In genomic region chr5:59062986-59063683, GRCh38 we compare ENCODE assay signal across 12 cellular contexts.
DNase-seq lines count a peak whose midpoint lies in the region; ATAC-seq and TF ChIP-seq lines count a peak whose summit lies in the region.
"Had no signal": no experiment of that assay in that cellular context is flagged by ENCODE, and none has a peak within 500 bp of the region (broad histone marks: within the 10 kb centered on the region; RNA-seq: fewer than 3 reads in every experiment).

No MANE protein-coding gene starts in this region.

- no peaks in the 10 kb centered on the region for H3K9me3 Mint-ChIP-seq in activated CD4-positive, alpha-beta T cell treated with anti-CD3 and anti-CD28 coated beads for 36 hours (ENCODE audit: low read depth)
- H3K9me3 Mint-ChIP-seq: central memory CD8-positive, alpha-beta T cell had no signal

- H3K36me3 Mint-ChIP-seq in activated CD4-positive, alpha-beta T cell treated with anti-CD3 and anti-CD28 coated beads for 36 hours (ENCODE audit: low read depth): no peaks in the 10 kb centered on the region

- peaks cover 4% of the 10 kb centered on the region for H3K27me3 Mint-ChIP-seq in activated CD4-positive, alpha-beta T cell treated with anti-CD3 and anti-CD28 coated beads for 36 hours

- no peak overlapping the region for H3K4me3 Mint-ChIP-seq in activated CD4-positive, alpha-beta T cell treated with anti-CD3 and anti-CD28 coated beads for 36 hours
- H3K4me3 Mint-ChIP-seq: central memory CD8-positive, alpha-beta T cell had no signal

- TF ChIP-seq CTCF in 22Rv1 (IDR thresholded peaks at IDR 0.05): no peak
- no peak for TF ChIP-seq CTCF in GM10248 (IDR thresholded peaks at IDR 0.05; ENCODE audit: control extremely low read depth, extremely low read depth, low read depth, missing control alignments)

- H3K27ac ChIP-seq in 22Rv1: peak overlapping the region; percentile 41

- CTCF ChIA-PET in HEK293T (lab: Yijun Ruan, JAX) (interaction anchor here (0.7 kb wide), 2 partner anchors 744 to 903 kb away, joined by 3 to 6 read pairs; no protein-coding TSS in a partner anchor), GM10248 (lab: Yijun Ruan, JAX) (interaction anchor here (1.2 to 1.5 kb wide), 2 partner anchors 11 to 16 kb away, joined by 4 to 5 read pairs; no protein-coding TSS in a partner anchor)
- CTCF ChIA-PET in activated CD4-positive, alpha-beta T cell treated with anti-CD3 and anti-CD28 coated beads for 36 hours (lab: Charles Lee): no interaction called here

- peaks cover 8% of the 10 kb centered on the region for H3K4me1 Mint-ChIP-seq in activated CD4-positive, alpha-beta T cell treated with anti-CD3 and anti-CD28 coated beads for 36 hours
- H3K4me1 Mint-ChIP-seq: central memory CD8-positive, alpha-beta T cell had no signal

- intact Hi-C loops in activated CD4-positive, alpha-beta T cell treated with anti-CD3 and anti-CD28 coated beads for 36 hours (cut with DNase I, micrococcal nuclease): no loop called here

- no peak overlapping the region for H3K27ac Mint-ChIP-seq in activated CD4-positive, alpha-beta T cell treated with anti-CD3 and anti-CD28 coated beads for 36 hours

- POLR2A ChIA-PET in HEK293T (lab: Yijun Ruan, JAX) (no interaction called here), GM10248 (lab: Yijun Ruan, JAX) (no interaction called here)
- POLR2A ChIA-PET in activated CD4-positive, alpha-beta T cell treated with anti-CD3 and anti-CD28 coated beads for 36 hours (lab: Charles Lee): no interaction called here

- DNase-seq in HEK293T (ENCODE audit: extremely low spot score) (no peak), astrocyte of the hippocampus (ENCODE audit: low read depth, low spot score) (peak; percentile 22), iris pigment epithelial cell (ENCODE audit: low read depth) (peak; percentile 90), GM10248 (ENCODE audit: extremely low spot score) (no peak), ureter (ENCODE audit: low spot score) (no peak)
- DNase-seq in activated CD4-positive, alpha-beta T cell treated with anti-CD3 and anti-CD28 coated beads for 36 hours: no peak
- DNase-seq: activated gamma-delta T cell, NCI-H524, SHP77 had no signal

- no peak for ATAC-seq in HG03378 (IDR thresholded peaks at IDR 0.05; ENCODE audit: unreplicated experiment)
- ATAC-seq in activated CD4-positive, alpha-beta T cell treated with anti-CD3 and anti-CD28 coated beads for 36 hours: no peak

TF ChIP-seq in HEK293T, 16 proteins besides CTCF, POLR2A, EP300 and RAD21:
- TF ChIP-seq CTBP1 (IDR thresholded peaks at IDR 0.05; ENCODE audit: borderline replicate concordance): peak; percentile 72; the same call in 1 of the 2 replicates
- peak; percentile 72 for TF ChIP-seq PKNOX1 (IDR thresholded peaks at IDR 0.05)
- no peak for TF ChIP-seq FOXM1 (IDR thresholded peaks at IDR 0.05; ENCODE audit: borderline replicate concordance)
- no peak for TF ChIP-seq ELF4 (IDR thresholded peaks at IDR 0.05)
- TF ChIP-seq LEF1 (IDR thresholded peaks at IDR 0.05; ENCODE audit: borderline replicate concordance): no peak
- TF ChIP-seq ZNF384 (IDR thresholded peaks at IDR 0.05): no peak
- TF ChIP-seq FOXA1 (IDR thresholded peaks at IDR 0.05): no peak
- no peak for TF ChIP-seq NFRKB (IDR thresholded peaks at IDR 0.05)
- TF ChIP-seq SP1 (IDR thresholded peaks at IDR 0.05): no peak
- TF ChIP-seq SUZ12 (IDR thresholded peaks at IDR 0.05): no peak
- no peak for TF ChIP-seq L3MBTL2 (conservative IDR thresholded peaks at IDR 0.05)

Comparison
In these comparisons a context has a peak if more than half of its experiments do, and no peak if none do; other contexts are left out.
1. DNase-seq: peak in astrocyte of the hippocampus (single experiment) and iris pigment epithelial cell (single experiment); none in HEK293T (single experiment), GM10248 (single experiment), ureter (single experiment) and activated CD4-positive, alpha-beta T cell treated with anti-CD3 and anti-CD28 coated beads for 36 hours (single experiment).